ENCODE assay signal across 8 cellular contexts in the genomic region with DNA sequence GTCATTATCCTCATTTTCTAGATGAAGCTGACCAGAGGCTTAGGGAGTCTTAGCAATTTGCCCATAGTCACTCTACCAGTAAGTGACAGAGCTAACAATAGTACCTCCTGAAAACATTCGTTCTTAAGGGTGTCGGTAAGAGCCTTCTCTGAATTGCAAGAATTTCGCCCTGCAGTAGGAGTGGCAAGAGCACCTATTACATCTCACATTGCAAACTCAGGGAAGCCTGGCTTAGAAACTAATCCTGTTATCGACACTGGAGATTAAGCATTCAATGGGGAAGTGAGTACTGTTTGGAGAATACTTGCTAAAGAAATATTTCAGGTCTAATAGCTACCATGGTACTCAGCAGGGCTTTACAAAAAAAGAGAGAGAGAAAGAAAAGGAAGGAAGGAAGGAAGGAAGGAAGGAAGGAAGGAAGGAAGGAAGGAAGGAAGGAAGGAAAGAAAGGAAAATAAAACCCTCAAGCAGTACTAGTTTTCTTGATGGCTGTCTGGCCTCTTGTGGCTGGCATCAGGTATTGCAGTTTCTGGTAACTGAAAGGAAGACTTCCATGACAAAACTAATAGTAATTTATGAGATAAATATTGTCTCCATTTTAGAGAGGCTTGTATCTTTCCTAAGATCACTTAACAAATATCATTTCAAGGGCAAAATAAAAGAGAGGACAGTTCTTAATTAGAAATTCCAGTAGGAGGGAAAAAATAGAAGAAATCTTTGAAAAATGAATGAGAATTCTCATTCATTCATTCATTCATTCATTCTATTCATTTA. TPM values are rescaled to one million over a fixed set of nuclear protein-coding genes. Genes with fewer than 3 reads are reported as not detected.
DNase-seq lines count a peak whose midpoint lies in the region; ATAC-seq and TF ChIP-seq lines count a peak whose summit lies in the region.

No MANE protein-coding gene starts in this region.

- H3K9ac ChIP-seq in SK-N-MC (ENCODE audit: insufficient read length) (peak overlapping the region; percentile 91), fibroblast of lung (ENCODE audit: insufficient read depth, low read length) (no peak overlapping the region)

- ATAC-seq in HG03457 (IDR thresholded peaks at IDR 0.05; ENCODE audit: unreplicated experiment), result no peak

- H3K4me3 Mint-ChIP-seq in osteocyte (ENCODE audit: unreplicated experiment), result no peak overlapping the region

- no peaks in the 10 kb centered on the region for H3K9me3 ChIP-seq in SK-N-MC (ENCODE audit: low read depth, low read length)
- H3K9me3 ChIP-seq in fibroblast of lung (ENCODE audit: control insufficient read depth, insufficient read depth, low read depth, low read length), result no peaks in the 10 kb centered on the region

- H3K27ac ChIP-seq in SK-N-MC (peak overlapping the region; percentile 99), fibroblast of lung (ENCODE audit: insufficient read depth, low read length) (no peak overlapping the region)

- H3K79me2 ChIP-seq in fibroblast of lung (ENCODE audit: control insufficient read depth, insufficient read depth, low read length), result no peaks in the 10 kb centered on the region

- H3K4me3 ChIP-seq in SK-N-MC, result peak overlapping the region; percentile 60
- no peak overlapping the region for H3K4me3 ChIP-seq in fibroblast of lung (replicated peaks in 1 of 4; ENCODE audit: control extremely low read depth in 1 of 4, insufficient read depth in 1 of 4, low read depth in 3 of 4, low read length in 4 of 4)

- H3K27me3 ChIP-seq in fibroblast of lung (ENCODE audit: control insufficient read depth, insufficient read depth, low read length), result peaks cover 24% of the 10 kb centered on the region

- in situ Hi-C loops in KBM-7 (cut with MboI; ENCODE audit: low pct_unique_long_range_greater_than_20kb, low sequenced_read_pairs), result no loop called here

- H3K9me3 Mint-ChIP-seq in osteocyte (ENCODE audit: unreplicated experiment), result no peaks in the 10 kb centered on the region

- DNase-seq in SHP77 (lab: John Stamatoyannopoulos, UW) (peak; percentile 26 to 28), SHP77 treated with DMSO at 0.1 percent for 48 hours (lab: John Stamatoyannopoulos, UW) (no peak), KBM-7 (peak; percentile 16), SK-N-MC (ENCODE audit: low read depth, low spot score) (peak; percentile 98), fibroblast of lung (ENCODE audit: low read depth in 2 of 2) (peak; percentile 43 to 70), osteocyte (ENCODE audit: extremely low spot score, unreplicated experiment) (peak; percentile 49), GF-D8 (lab: John Stamatoyannopoulos, UW) (no peak)

- H3K4me1 ChIP-seq in fibroblast of lung (ENCODE audit: control insufficient read depth, extremely low read depth, insufficient read depth, low read length), result no peaks in the 10 kb centered on the region

- TF ChIP-seq CTCF in fibroblast of lung (conservative IDR thresholded peaks at IDR 0.05 in 1 of 2, IDR thresholded peaks at IDR 0.05 in 1 of 2; ENCODE audit: low read depth in 1 of 2, low read length in 2 of 2) (peak; percentile 88 to 93), osteocyte (IDR thresholded peaks at IDR 0.05) (peak; percentile 80)

- no peaks in the 10 kb centered on the region for H4K20me1 ChIP-seq in fibroblast of lung (ENCODE audit: control insufficient read depth, extremely low read depth, insufficient read depth, low read length)

- H3K27me3 Mint-ChIP-seq in osteocyte (ENCODE audit: unreplicated experiment), result peaks cover 25% of the 10 kb centered on the region

- H3K36me3 ChIP-seq in SK-N-MC (ENCODE audit: insufficient read depth, low read length), result no peaks in the 10 kb centered on the region
- H3K36me3 ChIP-seq in fibroblast of lung (ENCODE audit: control insufficient read depth, insufficient read depth, low read length), result no peaks in the 10 kb centered on the region

- H3K27ac Mint-ChIP-seq in osteocyte (ENCODE audit: unreplicated experiment), result no peak overlapping the region

- no peak overlapping the region for H2AFZ ChIP-seq in fibroblast of lung (ENCODE audit: low read length)

- no peaks in the 10 kb centered on the region for H3K36me3 Mint-ChIP-seq in osteocyte (ENCODE audit: unreplicated experiment)

- no peak overlapping the region for H3K4me2 ChIP-seq in fibroblast of lung (ENCODE audit: extremely low read depth, insufficient read depth, low read length)

- H3K4me1 Mint-ChIP-seq in osteocyte (ENCODE audit: unreplicated experiment), result peaks cover 3% of the 10 kb centered on the region

RNA-seq across cellular contexts. Expression of a gene that starts 10.4 kb away (rescaled TPM):
- total RNA-seq in fibroblast of lung (under 0.01 and 0.33 TPM in 2 replicates), osteocyte (2.7 and 3.2 TPM in 2 replicates)
- polyA plus RNA-seq in fibroblast of lung, result 0.06 and 0.10 TPM in 2 replicates
- polyA plus RNA-seq in fibroblast of lung (2012), result 0.12 and 0.16 TPM in 2 replicates
- polyA minus RNA-seq in fibroblast of lung (ENCODE audit: low replicate concordance), result 1.2 TPM in 1 of 2 replicates, not detected in the other

RNA-seq across cellular contexts. Expression of a gene that starts 15.3 kb away (rescaled TPM):
- total RNA-seq in fibroblast of lung, result not detected in 2 replicates
- polyA plus RNA-seq in fibroblast of lung, result not detected in 2 replicates
- not detected in 2 replicates for polyA plus RNA-seq in fibroblast of lung (2012)
- not detected in 2 replicates for polyA minus RNA-seq in fibroblast of lung (ENCODE audit: low replicate concordance)
- not detected in 2 replicates for total RNA-seq in osteocyte

RNA-seq across cellular contexts. Expression of a gene that starts 20.0 kb away (rescaled TPM):
- total RNA-seq in fibroblast of lung (not detected in 2 replicates), osteocyte (not detected in 2 replicates)
- 0.02 TPM in 1 of 2 replicates, not detected in the other for polyA plus RNA-seq in fibroblast of lung
- not detected in 2 replicates for polyA plus RNA-seq in fibroblast of lung (2012)
- not detected in 2 replicates for polyA minus RNA-seq in fibroblast of lung (ENCODE audit: low replicate concordance)

Comparison
In these comparisons a context has a peak if more than half of its experiments do, and no peak if none do; other contexts are left out.
1. DNase-seq: peak in SHP77 (2 of 2), KBM-7 (single experiment), SK-N-MC (single experiment), fibroblast of lung (2 of 2) and osteocyte (single experiment); none in SHP77 treated with DMSO at 0.1 percent for 48 hours (single experiment) and GF-D8 (single experiment).